21 cellular contexts compared by ENCODE assay signal in genomic region chr17:17325228-17325627, GRCh38.
"Had no signal": no experiment of that assay in that cellular context is flagged by ENCODE, and none has a peak within 500 bp of the region (broad histone marks: within the 10 kb centered on the region; RNA-seq: fewer than 3 reads in every experiment).

No MANE protein-coding gene starts in this region.

- ATAC-seq: activated T-cell treated with anti-CD3 and anti-CD28 coated beads, Interleukin-2, amount 50 U/mL, for 4 hours; natural killer cell; pancreas had no signal

- DNase-seq: activated CD4-positive, alpha-beta T cell treated with anti-CD3 and anti-CD28 coated beads, Interleukin-2, amount 10 ng/mL, durations not matched to agents 24 days and 14 days; activated CD8-positive, alpha-beta memory T cell treated with anti-CD3 and anti-CD28 coated beads, Interleukin-2, amount 50 U/mL, for 4 hours; activated effector memory CD4-positive, alpha-beta T cell treated with Interleukin-2 at 50 U/mL for 16 hours; activated naive CD4-positive, alpha-beta T cell treated with anti-CD3 and anti-CD28 coated beads, Interleukin-2, amount 10 ng/mL, durations not matched to agents 7 days and 5 days; activated T-cell treated with anti-CD3 and anti-CD28 coated beads, Interleukin-2, amount 50 U/mL, for 4 hours; cortex of kidney; head of caudate nucleus; immature natural killer cell; mesendoderm; natural killer cell; stimulated activated CD4-positive, alpha-beta T cell treated with anti-CD3 and anti-CD28 coated beads, Interleukin-12 subunit alpha, Interleukin-12 subunit beta, amount 100 ng/mL, for 4 hours; stimulated activated CD4-positive, alpha-beta T cell treated with anti-CD3 and anti-CD28 coated beads, Interleukin-1b, Interleukin-23, amount 100 ng/mL, for 48 hours; stimulated activated CD8-positive, alpha-beta memory T cell treated with anti-CD3 and anti-CD28 coated beads, Interleukin-4, amount 100 ng/mL, for 48 hours; stimulated activated naive CD4-positive, alpha-beta T cell treated with Interleukin-2 at 50 U/mL for 16 hours; T-helper 1 cell; T-helper 9 cell had no signal

- H3K4me3 ChIP-seq: ascending aorta, breast epithelium, pancreas, tibial artery had no signal

- H3K4me1 ChIP-seq: ascending aorta, breast epithelium, pancreas, tibial artery had no signal

- H3K27me3 ChIP-seq: ascending aorta, breast epithelium, neutrophil, pancreas, tibial artery had no signal

- H3K9me3 ChIP-seq: ascending aorta, breast epithelium, neutrophil, pancreas, tibial artery had no signal

- H3K27ac ChIP-seq: ascending aorta, breast epithelium, neutrophil, pancreas, tibial artery had no signal

- H3K36me3 ChIP-seq: ascending aorta, breast epithelium, neutrophil, pancreas, tibial artery had no signal
